1 cellular context compared by ENCODE assay signal in genomic region chr2:101821828-101822458, GRCh38.
TF ChIP-seq lines count a peak whose summit lies in the region.

No MANE protein-coding gene starts in this region.

TF ChIP-seq in GM23338, 12 proteins besides CTCF, POLR2A, EP300 and RAD21 (continued from another document):
- no peak for TF ChIP-seq ZNF462 (CRISPR knock-in tag; IDR thresholded peaks at IDR 0.05)
- TF ChIP-seq ZNF331 (CRISPR knock-in tag; IDR thresholded peaks at IDR 0.05; ENCODE audit: low read depth) = no peak
- TF ChIP-seq NANOG (IDR thresholded peaks at IDR 0.05; ENCODE audit: borderline replicate concordance) = no peak
- TF ChIP-seq JUNB (IDR thresholded peaks at IDR 0.05; ENCODE audit: unreplicated experiment) = no peak
- TF ChIP-seq EZH2phosphoT487 (IDR thresholded peaks at IDR 0.05; ENCODE audit: unreplicated experiment) = no peak
- TF ChIP-seq ETS1 (IDR thresholded peaks at IDR 0.05) = no peak
- TF ChIP-seq EZH2 (IDR thresholded peaks at IDR 0.05; ENCODE audit: low read depth, unreplicated experiment) = no peak
- no peak for TF ChIP-seq STAT1 (IDR thresholded peaks at IDR 0.05; ENCODE audit: unreplicated experiment)
- no peak for TF ChIP-seq ZNF114 (CRISPR knock-in tag; IDR thresholded peaks at IDR 0.05)
TF ChIP-seq in GM23338: peak in this region for 0.
